Comparison of ENCODE assay signal across 11 cellular contexts in genomic region chr6:114419175-114419574, GRCh38.
DNase-seq lines count a peak whose midpoint lies in the region; ATAC-seq and TF ChIP-seq lines count a peak whose summit lies in the region.
"Had no signal": no experiment of that assay in that cellular context is flagged by ENCODE, and none has a peak within 500 bp of the region (broad histone marks: within the 10 kb centered on the region; RNA-seq: fewer than 3 reads in every experiment).

No MANE protein-coding gene starts in this region.

- DNase-seq in GM10248 (ENCODE audit: extremely low spot score) (peak; percentile 10), NCI-H69 (lab: John Stamatoyannopoulos, UW) (peak; percentile 63), OCI-M2 (lab: John Stamatoyannopoulos, UW; ENCODE audit: unreplicated experiment) (no peak), middle frontal gyrus (ENCODE audit: extremely low spot score, low spot score) (no peak), NCI-H345 (lab: John Stamatoyannopoulos, UW) (no peak), mammary epithelial cell (no peak)
- DNase-seq: activated naive CD8-positive, alpha-beta T cell treated with anti-CD3 and anti-CD28 coated beads, Interleukin-2, amount 10 ng/mL, durations not matched to agents 7 days and 5 days; mucosa of descending colon; NCI-H187 treated with DMSO at 0.1 percent for 48 hours had no signal

- in situ Hi-C loops in mammary epithelial cell (cut with MboI; ENCODE audit: low sequenced_read_pairs in 2 of 2) = no loop called here

- no TSS peak for BruUV-seq in mammary epithelial cell (replicated peaks; lab: Mats Ljungman, UMichigan)

- H4K20me1 ChIP-seq in mammary epithelial cell (ENCODE audit: insufficient read depth, low read length) = no peaks in the 10 kb centered on the region

- ATAC-seq in GM19455 (IDR thresholded peaks at IDR 0.05; ENCODE audit: unreplicated experiment) (peak; percentile 83), HG03060 (IDR thresholded peaks at IDR 0.05; ENCODE audit: low read depth, unreplicated experiment) (peak; percentile 97)
- ATAC-seq: mucosa of descending colon had no signal

- H3K9me3 ChIP-seq in mammary epithelial cell (replicated peaks; ENCODE audit: insufficient read depth, low read length) = no peaks in the 10 kb centered on the region
- H3K9me3 ChIP-seq: mucosa of descending colon had no signal

- no peak overlapping the region for H3K27ac ChIP-seq in mammary epithelial cell (ENCODE audit: insufficient read depth, low read depth, low read length)

- H3K27me3 ChIP-seq in mammary epithelial cell (ENCODE audit: insufficient read depth, low read length) = no peaks in the 10 kb centered on the region

- no peak overlapping the region for H3K4me2 ChIP-seq in mammary epithelial cell (ENCODE audit: insufficient read depth, low read depth, low read length)

- H3K79me2 ChIP-seq in mammary epithelial cell (ENCODE audit: insufficient read depth, low read length) = no peaks in the 10 kb centered on the region

- no peak overlapping the region for H3K4me3 ChIP-seq in mammary epithelial cell (replicated peaks in 1 of 3; ENCODE audit: insufficient read depth in 1 of 3, low read depth in 2 of 3, low read length in 3 of 3)
- H3K4me3 ChIP-seq: mucosa of descending colon had no signal

- no peak overlapping the region for H2AFZ ChIP-seq in mammary epithelial cell (ENCODE audit: low read depth, low read length)

- TF ChIP-seq CTCF in GM10248 (IDR thresholded peaks at IDR 0.05; ENCODE audit: control extremely low read depth, extremely low read depth, low read depth, missing control alignments) (no peak), mammary epithelial cell (conservative IDR thresholded peaks at IDR 0.05 in 1 of 2, IDR thresholded peaks at IDR 0.05 in 1 of 2; ENCODE audit: extremely low read depth in 1 of 2, insufficient read depth in 1 of 2, low read depth in 1 of 2, low read length in 2 of 2) (no peak)

- H3K4me1 ChIP-seq in mammary epithelial cell (ENCODE audit: insufficient read depth, low read length) = no peaks in the 10 kb centered on the region

- WGBS in mammary epithelial cell (ENCODE audit: low coverage, missing lambda C conversion rate) = 62% methylated on average over 2 of the region's 2 CpGs

- POLR2A ChIA-PET in GM10248 (lab: Yijun Ruan, JAX) = no interaction called here

- CTCF ChIA-PET in GM10248 (lab: Yijun Ruan, JAX) (interaction anchor here (1.1 kb wide), 1 partner anchor 12 kb away, joined by 4 read pairs; no protein-coding TSS in a partner anchor), mammary epithelial cell (lab: Charles Lee; ENCODE audit: low non-redundant PET) (no interaction called here)

- intact Hi-C loops in mammary epithelial cell (cut with micrococcal nuclease) = no loop called here

- no peaks in the 10 kb centered on the region for H3K36me3 ChIP-seq in mammary epithelial cell (ENCODE audit: insufficient read depth, low read length)

- dilution Hi-C loops in mammary epithelial cell (cut with HindIII; ENCODE audit: low sequenced_read_pairs) = no loop called here

- H3K9ac ChIP-seq in mammary epithelial cell (ENCODE audit: insufficient read depth, low read length) = no peak overlapping the region

Comparison
In these comparisons a context has a peak if more than half of its experiments do, and no peak if none do; other contexts are left out.
1. DNase-seq: peak in GM10248 (single experiment) and NCI-H69 (single experiment); none in OCI-M2 (single experiment), middle frontal gyrus (single experiment), NCI-H345 (single experiment) and mammary epithelial cell (single experiment).